In the genomic region with DNA sequence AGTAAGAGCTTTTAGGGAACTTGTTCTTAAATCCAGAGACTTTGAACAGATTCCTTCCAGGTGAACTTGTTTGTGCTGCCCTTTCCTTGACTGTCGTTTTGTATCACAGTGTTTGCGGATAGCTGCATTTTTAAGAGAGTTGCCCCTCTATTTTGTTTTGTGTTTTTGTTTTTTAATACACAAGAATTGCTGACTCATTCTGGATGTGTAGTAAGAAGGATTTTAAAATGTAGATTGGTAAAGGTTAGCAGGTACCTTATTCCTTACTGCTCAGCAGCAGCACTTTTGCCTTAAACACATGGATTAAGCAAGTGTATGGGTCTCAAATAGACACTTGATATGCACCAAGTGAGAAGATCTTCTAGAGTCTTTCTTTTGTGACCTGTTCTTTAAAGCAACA, we compare ENCODE assay signal across 1 cellular context.
TF ChIP-seq lines count a peak whose summit lies in the region.

No MANE protein-coding gene starts in this region.

TF ChIP-seq in SK-N-SH treated with all-trans-retinoic acid at 6 μM for 48 hours, 23 proteins besides CTCF, POLR2A, EP300 and RAD21 (continued from another document):
- TF ChIP-seq, protein P1, sequence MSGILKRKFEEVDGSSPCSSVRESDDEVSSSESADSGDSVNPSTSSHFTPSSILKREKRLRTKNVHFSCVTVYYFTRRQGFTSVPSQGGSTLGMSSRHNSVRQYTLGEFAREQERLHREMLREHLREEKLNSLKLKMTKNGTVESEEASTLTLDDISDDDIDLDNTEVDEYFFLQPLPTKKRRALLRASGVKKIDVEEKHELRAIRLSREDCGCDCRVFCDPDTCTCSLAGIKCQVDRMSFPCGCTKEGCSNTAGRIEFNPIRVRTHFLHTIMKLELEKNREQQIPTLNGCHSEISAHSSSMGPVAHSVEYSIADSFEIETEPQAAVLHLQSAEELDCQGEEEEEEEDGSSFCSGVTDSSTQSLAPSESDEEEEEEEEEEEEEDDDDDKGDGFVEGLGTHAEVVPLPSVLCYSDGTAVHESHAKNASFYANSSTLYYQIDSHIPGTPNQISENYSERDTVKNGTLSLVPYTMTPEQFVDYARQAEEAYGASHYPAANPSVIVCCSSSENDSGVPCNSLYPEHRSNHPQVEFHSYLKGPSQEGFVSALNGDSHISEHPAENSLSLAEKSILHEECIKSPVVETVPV (CRISPR knock-in tag; IDR thresholded peaks at IDR 0.05) = no peak
- TF ChIP-seq OSR1 (CRISPR knock-in tag; IDR thresholded peaks at IDR 0.05) (no peak), ZNF565 (CRISPR knock-in tag; conservative IDR thresholded peaks at IDR 0.05; ENCODE audit: low read depth) (no peak), ARNTL (CRISPR knock-in tag; IDR thresholded peaks at IDR 0.05; ENCODE audit: borderline replicate concordance, low read depth) (no peak), ISL1 (CRISPR knock-in tag; IDR thresholded peaks at IDR 0.05) (no peak)
- TF ChIP-seq, protein P2, sequence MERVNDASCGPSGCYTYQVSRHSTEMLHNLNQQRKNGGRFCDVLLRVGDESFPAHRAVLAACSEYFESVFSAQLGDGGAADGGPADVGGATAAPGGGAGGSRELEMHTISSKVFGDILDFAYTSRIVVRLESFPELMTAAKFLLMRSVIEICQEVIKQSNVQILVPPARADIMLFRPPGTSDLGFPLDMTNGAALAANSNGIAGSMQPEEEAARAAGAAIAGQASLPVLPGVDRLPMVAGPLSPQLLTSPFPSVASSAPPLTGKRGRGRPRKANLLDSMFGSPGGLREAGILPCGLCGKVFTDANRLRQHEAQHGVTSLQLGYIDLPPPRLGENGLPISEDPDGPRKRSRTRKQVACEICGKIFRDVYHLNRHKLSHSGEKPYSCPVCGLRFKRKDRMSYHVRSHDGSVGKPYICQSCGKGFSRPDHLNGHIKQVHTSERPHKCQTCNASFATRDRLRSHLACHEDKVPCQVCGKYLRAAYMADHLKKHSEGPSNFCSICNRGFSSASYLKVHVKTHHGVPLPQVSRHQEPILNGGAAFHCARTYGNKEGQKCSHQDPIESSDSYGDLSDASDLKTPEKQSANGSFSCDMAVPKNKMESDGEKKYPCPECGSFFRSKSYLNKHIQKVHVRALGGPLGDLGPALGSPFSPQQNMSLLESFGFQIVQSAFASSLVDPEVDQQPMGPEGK (CRISPR knock-in tag; IDR thresholded peaks at IDR 0.05; ENCODE audit: borderline replicate concordance) = no peak
